ENCODE assay signal across 15 cellular contexts in genomic region chr2:235917506-235917905, GRCh38.
"Had no signal": no experiment of that assay in that cellular context is flagged by ENCODE, and none has a peak within 500 bp of the region (broad histone marks: within the 10 kb centered on the region; RNA-seq: fewer than 3 reads in every experiment).

No MANE protein-coding gene starts in this region.

- H3K9me3 ChIP-seq: prostate gland, upper lobe of left lung had no signal

- H3K27ac ChIP-seq: prostate gland, spleen, upper lobe of left lung had no signal

- H3K4me3 ChIP-seq: prostate gland, spleen, upper lobe of left lung had no signal

- H3K27me3 ChIP-seq: dorsolateral prefrontal cortex, spleen, upper lobe of left lung had no signal

- H3K36me3 ChIP-seq: prostate gland had no signal

- FAIRE-seq: bronchial epithelial cell, endometrium had no signal

- ATAC-seq: activated T-cell treated with anti-CD3 and anti-CD28 coated beads, Interleukin-2, amount 50 U/mL, for 4 hours; esophagus mucosa; left cardiac atrium; naive thymus-derived CD4-positive, alpha-beta T cell; sciatic nerve had no signal

- DNase-seq: activated CD4-positive, alpha-beta memory T cell treated with anti-CD3 and anti-CD28 coated beads for 36 hours; activated effector memory CD4-positive, alpha-beta T cell treated with anti-CD3 and anti-CD28 coated beads, Interleukin-2, amount 50 U/mL, for 16 hours; activated T-cell treated with anti-CD3 and anti-CD28 coated beads, Interleukin-2, amount 50 U/mL, for 4 hours; dorsolateral prefrontal cortex; left cardiac atrium; naive thymus-derived CD4-positive, alpha-beta T cell; spleen; stimulated activated CD4-positive, alpha-beta T cell treated with anti-CD3 and anti-CD28 coated beads, Interleukin-1b, Interleukin-23, amount 100 ng/mL, for 48 hours; stimulated activated naive CD4-positive, alpha-beta T cell treated with Interleukin-2 at 50 U/mL for 16 hours; upper lobe of left lung had no signal
